ENCODE assay signal across 8 cellular contexts in the genomic region with DNA sequence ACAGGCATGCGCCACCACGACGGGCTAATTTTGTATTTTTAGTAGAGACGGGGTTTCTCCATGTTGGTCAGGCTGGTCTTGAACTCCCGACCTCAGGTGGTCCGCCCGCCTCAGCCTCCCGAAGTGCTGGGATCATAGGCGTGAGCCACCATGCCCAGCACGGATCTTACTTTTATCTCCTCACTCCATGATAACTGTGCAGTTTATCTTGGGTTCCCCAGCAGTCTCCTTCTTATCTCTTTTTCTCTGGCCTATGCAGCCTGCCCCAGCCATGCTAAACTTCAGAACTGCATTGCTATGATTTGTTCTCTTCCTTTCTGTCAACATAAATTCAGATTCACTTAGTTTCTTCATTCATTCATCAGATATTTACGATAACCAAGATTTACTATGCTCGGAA. TPM values are rescaled to one million over a fixed set of nuclear protein-coding genes. Genes with fewer than 3 reads are reported as not detected.
"Had no signal": no experiment of that assay in that cellular context is flagged by ENCODE, and none has a peak within 500 bp of the region (broad histone marks: within the 10 kb centered on the region; RNA-seq: fewer than 3 reads in every experiment).

No MANE protein-coding gene starts in this region.

- ATAC-seq: HepG2 had no signal

- DNase-seq: IMR-90, KBM-7, KG1 had no signal

- H3K27ac ChIP-seq: HL-60 had no signal

- FAIRE-seq: HepG2, HTR-8/SVneo had no signal

RNA-seq across cellular contexts. Expression of a gene that starts 22.4 kb away (rescaled TPM):
- total RNA-seq: HT-29, IMR-90 had no signal
- polyA plus RNA-seq: IgD-negative memory B cell, IMR-90 had no signal
